In the genomic region with DNA sequence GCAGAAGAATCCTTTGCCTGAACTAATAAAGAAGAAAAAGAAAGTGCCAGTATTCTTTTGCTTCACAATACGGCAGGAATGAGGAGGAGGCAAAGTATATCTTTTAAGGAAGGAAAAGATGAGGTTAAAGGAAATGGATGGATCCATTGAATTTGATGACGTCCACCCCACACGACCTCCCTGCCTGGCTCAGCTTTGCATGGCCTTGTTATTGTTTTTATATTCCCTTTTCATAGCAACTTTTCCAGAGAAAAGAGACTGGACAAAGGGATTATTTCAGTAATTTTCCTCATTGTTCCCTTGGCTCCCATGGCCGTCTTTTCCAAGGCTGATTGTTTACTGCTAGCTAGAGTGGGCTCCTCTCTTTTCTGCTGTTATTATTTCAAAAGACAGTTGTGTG, we compare ENCODE assay signal across 35 cellular contexts.
"Had no signal": no experiment of that assay in that cellular context is flagged by ENCODE, and none has a peak within 500 bp of the region (broad histone marks: within the 10 kb centered on the region; RNA-seq: fewer than 3 reads in every experiment).

No MANE protein-coding gene starts in this region.

- H3K36me3 ChIP-seq: cardiac muscle cell, SJCRH30, WERI-Rb-1 had no signal

- H3K27ac ChIP-seq: cardiac muscle cell, SJCRH30, SK-N-MC, WERI-Rb-1 had no signal

- H3K36me3 Mint-ChIP-seq: activated CD8-positive, alpha-beta memory T cell treated with anti-CD3 and anti-CD28 coated beads, Interleukin-2, amount 10 ng/mL, durations not matched to agents 7 days and 5 days; activated naive CD8-positive, alpha-beta T cell treated with anti-CD3 and anti-CD28 coated beads for 36 hours had no signal

- H3K4me3 ChIP-seq: cardiac muscle cell, SJCRH30, SK-N-MC had no signal

- H3K9me3 Mint-ChIP-seq: activated T-helper 17 cell treated with anti-CD3 and anti-CD28 coated beads, Interleukin-2, amount 50 U/mL, for 72 hours had no signal

- H3K4me3 Mint-ChIP-seq: activated CD4-positive, alpha-beta memory T cell treated with anti-CD3 and anti-CD28 coated beads, Interleukin-2, amount 10 ng/mL, durations not matched to agents 7 days and 5 days; activated CD8-positive, alpha-beta memory T cell treated with anti-CD3 and anti-CD28 coated beads, Interleukin-2, amount 10 ng/mL, durations not matched to agents 7 days and 5 days; activated naive CD8-positive, alpha-beta T cell treated with anti-CD3 and anti-CD28 coated beads for 36 hours; activated T-cell treated with anti-CD3 and anti-CD28 coated beads, Interleukin-2, amount 50 U/mL, for 72 hours; activated T-helper 17 cell treated with anti-CD3 and anti-CD28 coated beads, Interleukin-2, amount 50 U/mL, for 72 hours had no signal

- ATAC-seq: activated CD8-positive, alpha-beta memory T cell treated with anti-CD3 and anti-CD28 coated beads, Interleukin-2, amount 10 ng/mL, durations not matched to agents 7 days and 5 days; activated T-cell treated with anti-CD3 and anti-CD28 coated beads, Interleukin-2, amount 50 U/mL, for 72 hours; activated T-helper 17 cell treated with anti-CD3 and anti-CD28 coated beads, Interleukin-2, amount 50 U/mL, for 72 hours; Panc1 had no signal

- H3K27me3 Mint-ChIP-seq: activated CD8-positive, alpha-beta memory T cell treated with anti-CD3 and anti-CD28 coated beads, Interleukin-2, amount 10 ng/mL, durations not matched to agents 7 days and 5 days; activated T-helper 17 cell treated with anti-CD3 and anti-CD28 coated beads, Interleukin-2, amount 50 U/mL, for 72 hours had no signal

- DNase-seq: activated CD4-positive, alpha-beta memory T cell treated with anti-CD3 and anti-CD28 coated beads, Interleukin-2, amount 10 ng/mL, durations not matched to agents 7 days and 5 days; activated CD4-positive, alpha-beta T cell treated with anti-CD3 and anti-CD28 coated beads for 1 hour; activated CD4-positive, alpha-beta T cell treated with anti-CD3 and anti-CD28 coated beads for 48 hours; activated CD4-positive, CD25-positive, alpha-beta regulatory T cell; activated CD8-positive, alpha-beta memory T cell treated with anti-CD3 and anti-CD28 coated beads for 24 hours; activated CD8-positive, alpha-beta memory T cell treated with anti-CD3 and anti-CD28 coated beads, Interleukin-2, amount 10 ng/mL, durations not matched to agents 7 days and 5 days; activated CD8-positive, alpha-beta memory T cell treated with anti-CD3 and anti-CD28 coated beads, Interleukin-2, amount 50 U/mL, for 48 hours; activated effector memory CD4-positive, alpha-beta T cell treated with anti-CD3 and anti-CD28 coated beads, Interleukin-2, amount 50 U/mL, for 16 hours; activated naive CD4-positive, alpha-beta T cell; activated naive CD4-positive, alpha-beta T cell treated with anti-CD3 and anti-CD28 coated beads, Interleukin-2, amount 50 U/mL, for 16 hours; activated naive CD8-positive, alpha-beta T cell treated with anti-CD3 and anti-CD28 coated beads for 36 hours; activated T-cell treated with anti-CD3 and anti-CD28 coated beads, Interleukin-2, amount 50 U/mL, for 72 hours; amniotic stem cell; aorta; Karpas-422; KBM-7; NCI-H1048; NCI-H1105 treated with DMSO at 0.1 percent for 48 hours; NCI-H1436; NCI-H1694; NCI-H1930; NCI-H2081 treated with DMSO at 0.1 percent for 48 hours; NCI-H226; NCI-H446 treated with DMSO at 0.1 percent for 48 hours; NCI-H524; NCI-H69; NCI-H82; SHP77; SJCRH30; T1000; WERI-Rb-1 had no signal

- H3K4me1 Mint-ChIP-seq: activated CD4-positive, alpha-beta memory T cell treated with anti-CD3 and anti-CD28 coated beads, Interleukin-2, amount 10 ng/mL, durations not matched to agents 7 days and 5 days; activated CD8-positive, alpha-beta memory T cell treated with anti-CD3 and anti-CD28 coated beads, Interleukin-2, amount 10 ng/mL, durations not matched to agents 7 days and 5 days; activated naive CD8-positive, alpha-beta T cell treated with anti-CD3 and anti-CD28 coated beads for 36 hours; activated T-helper 17 cell treated with anti-CD3 and anti-CD28 coated beads, Interleukin-2, amount 50 U/mL, for 72 hours had no signal

- H3K27ac Mint-ChIP-seq: activated CD4-positive, alpha-beta memory T cell treated with anti-CD3 and anti-CD28 coated beads, Interleukin-2, amount 10 ng/mL, durations not matched to agents 7 days and 5 days; activated CD8-positive, alpha-beta memory T cell treated with anti-CD3 and anti-CD28 coated beads, Interleukin-2, amount 10 ng/mL, durations not matched to agents 7 days and 5 days; activated naive CD8-positive, alpha-beta T cell treated with anti-CD3 and anti-CD28 coated beads for 36 hours; activated T-cell treated with anti-CD3 and anti-CD28 coated beads, Interleukin-2, amount 50 U/mL, for 72 hours; activated T-helper 17 cell treated with anti-CD3 and anti-CD28 coated beads, Interleukin-2, amount 50 U/mL, for 72 hours had no signal

- H3K27me3 ChIP-seq: cardiac muscle cell, SJCRH30 had no signal

- H3K4me1 ChIP-seq: SJCRH30 had no signal

- H3K9me3 ChIP-seq: SJCRH30 had no signal
